1 cellular context compared by ENCODE assay signal in genomic region chr21:45724345-45724961, GRCh38.
TF ChIP-seq lines count a peak whose summit lies in the region.

No MANE protein-coding gene starts in this region.

TF ChIP-seq in GM23338, 12 proteins besides CTCF, POLR2A, EP300 and RAD21 (continued from another document):
- TF ChIP-seq REST (IDR thresholded peaks at IDR 0.05; ENCODE audit: unreplicated experiment) (no peak), EZH2phosphoT487 (IDR thresholded peaks at IDR 0.05; ENCODE audit: unreplicated experiment) (no peak), ETS1 (IDR thresholded peaks at IDR 0.05) (no peak), ZNF114 (CRISPR knock-in tag; IDR thresholded peaks at IDR 0.05) (no peak), ZNF462 (CRISPR knock-in tag; IDR thresholded peaks at IDR 0.05) (no peak)
